9 cellular contexts compared by ENCODE assay signal in genomic region chrX:42093756-42094155, GRCh38.
DNase-seq lines count a peak whose midpoint lies in the region; ATAC-seq, FAIRE-seq and TF ChIP-seq lines count a peak whose summit lies in the region.
"Had no signal": no experiment of that assay in that cellular context is flagged by ENCODE, and none has a peak within 500 bp of the region (broad histone marks: within the 10 kb centered on the region; RNA-seq: fewer than 3 reads in every experiment).

No MANE protein-coding gene starts in this region.

- H3K27ac ChIP-seq in left lung: no peak overlapping the region

- TF ChIP-seq CTCF in left lung (IDR thresholded peaks at IDR 0.05): no peak

- ATAC-seq in GM21390 (IDR thresholded peaks at IDR 0.05; ENCODE audit: unreplicated experiment) (peak; percentile 92), left lung (peak; percentile 24)

- no peaks in the 10 kb centered on the region for H3K27me3 ChIP-seq in left lung

- H3K36me3 ChIP-seq in left lung: no peaks in the 10 kb centered on the region

- no peaks in the 10 kb centered on the region for H3K9me3 ChIP-seq in left lung

- intact Hi-C loops in left lung (cut with DNase I): no loop called here

- H3K4me3 ChIP-seq in left lung: no peak overlapping the region

- peak; percentile 95 for FAIRE-seq in RCC 7860 (lab: Jason Lieb, UNC)
- no peak for FAIRE-seq in frontal cortex (lab: Jason Lieb, UNC)

- DNase-seq in EL (peak; percentile 10), RCC 7860 (ENCODE audit: low spot score) (peak; percentile 84), left lung (no peak), hepatic stellate cell (ENCODE audit: low spot score) (no peak), Kasumi-1 (lab: John Stamatoyannopoulos, UW) (no peak), frontal cortex (ENCODE audit: low spot score in 2 of 2) (no peak), inferior parietal cortex (ENCODE audit: extremely low spot score) (no peak)
- DNase-seq: posterior cingulate gyrus had no signal

- no peaks in the 10 kb centered on the region for H3K4me1 ChIP-seq in left lung

Comparison
In these comparisons a context has a peak if more than half of its experiments do, and no peak if none do; other contexts are left out.
1. DNase-seq: peak in EL (single experiment) and RCC 7860 (single experiment); none in left lung (0 of 2), hepatic stellate cell (single experiment), Kasumi-1 (0 of 2), frontal cortex (0 of 2) and inferior parietal cortex (single experiment).